Comparison of ENCODE assay signal across 8 cellular contexts in the genomic region with DNA sequence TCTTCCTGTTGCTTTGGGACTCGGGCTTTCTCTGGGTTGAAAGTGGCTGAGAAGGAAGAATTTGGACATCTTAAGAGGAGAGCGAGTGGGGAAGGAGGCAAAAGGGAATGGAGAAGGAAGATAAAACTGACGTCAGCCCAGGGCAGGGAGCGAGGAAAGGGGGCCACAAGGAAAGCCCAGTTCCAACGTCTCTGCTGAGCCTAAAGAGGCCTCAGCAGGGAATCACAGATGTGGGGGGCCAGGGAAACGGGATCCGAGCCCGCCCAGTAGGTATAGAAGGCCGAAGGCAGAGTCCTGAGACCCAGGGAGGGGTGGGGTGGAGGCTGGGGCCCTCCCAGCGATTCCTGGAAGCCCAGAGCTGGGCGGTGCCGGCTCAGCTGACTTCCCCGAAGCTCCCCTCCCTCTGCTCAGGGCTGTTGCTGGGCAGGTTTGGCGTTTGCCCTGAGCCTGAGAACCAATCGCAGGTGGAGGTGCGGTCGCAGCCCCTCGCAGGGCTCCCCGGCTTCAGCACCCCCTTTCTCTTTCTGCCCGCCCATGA. TPM values are rescaled to one million over a fixed set of nuclear protein-coding genes. Genes with fewer than 3 reads are reported as not detected.
DNase-seq lines count a peak whose midpoint lies in the region; ATAC-seq, FAIRE-seq and TF ChIP-seq lines count a peak whose summit lies in the region.

No MANE protein-coding gene starts in this region.

- H3K4me3 Mint-ChIP-seq in Calu3 (ENCODE audit: low read depth, unreplicated experiment), result peak overlapping the region; percentile 75

- peak; percentile 24 to 43 for TF ChIP-seq POLR2A in tibial nerve (IDR thresholded peaks at IDR 0.05)

- H3K9me3 ChIP-seq in SU-DHL-6 (ENCODE audit: insufficient read depth, low read length) (no peaks in the 10 kb centered on the region), pancreas (no peaks in the 10 kb centered on the region), tibial nerve (no peaks in the 10 kb centered on the region)

- no peaks in the 10 kb centered on the region for H3K27me3 Mint-ChIP-seq in Calu3 (ENCODE audit: unreplicated experiment)

- H3K36me3 ChIP-seq in SU-DHL-6 (ENCODE audit: low read length) (no peaks in the 10 kb centered on the region), pancreas (no peaks in the 10 kb centered on the region), tibial nerve (peaks cover 0 to 11% (median 0%) of the 10 kb centered on the region in 3 donors)

- no peaks in the 10 kb centered on the region for H3K9me3 Mint-ChIP-seq in Calu3 (ENCODE audit: low read depth, unreplicated experiment)

- H3F3A ChIP-seq in SU-DHL-6 (ENCODE audit: insufficient read depth), result peaks cover 61% of the 10 kb centered on the region

- TSS peak; percentile 94 for BruUV-seq in Calu3 (replicated peaks; lab: Mats Ljungman, UMichigan)

- peak; percentile 92 to 98 for TF ChIP-seq EP300 in tibial nerve (IDR thresholded peaks at IDR 0.05)

- peak overlapping the region; percentile 69 for H2AFZ ChIP-seq in SU-DHL-6 (ENCODE audit: low read depth, low read length, severe bottlenecking)

- H3K4me3 ChIP-seq in SU-DHL-6 (ENCODE audit: insufficient read depth, low read length, poor library complexity, severe bottlenecking) (peak overlapping the region; percentile 56), pancreas (peak overlapping the region; percentile 14 to 51 (median 30)), tibial nerve (peak overlapping the region; percentile 41 to 57 (median 52))

- peak overlapping the region; percentile 70 for H3K9ac ChIP-seq in SU-DHL-6 (ENCODE audit: low read length)

- H3K27ac ChIP-seq in SU-DHL-6 (ENCODE audit: low read depth, low read length) (peak overlapping the region; percentile 99), pancreas (peak overlapping the region; percentile 96 to 100 (median 99)), tibial nerve (peak overlapping the region; percentile 97 to 100 (median 99))

- H3K4me1 ChIP-seq in pancreas (peaks cover 54 to 59% (median 58%) of the 10 kb centered on the region in 3 donors), tibial nerve (peaks cover 11 to 88% (median 74%) of the 10 kb centered on the region in 4 donors)

- peak overlapping the region; percentile 97 for H3K4me2 ChIP-seq in SU-DHL-6 (ENCODE audit: low read depth, low read length, poor library complexity, severe bottlenecking)

- peaks cover 15% of the 10 kb centered on the region; the same call in 1 of the 2 replicates for H3K79me2 ChIP-seq in SU-DHL-6 (ENCODE audit: insufficient read depth, low read length)

- H3K4me1 Mint-ChIP-seq in Calu3 (ENCODE audit: low read depth, unreplicated experiment), result peaks cover 50% of the 10 kb centered on the region

- no peak for FAIRE-seq in pancreas (lab: Jason Lieb, UNC)

- DNase-seq in Calu3 (peak; percentile 95), LoVo (ENCODE audit: low spot score) (peak; percentile 93), Right ventricle myocardium superior (peak; percentile 97), pancreas (peak; percentile 93 to 97 (median 96)), tibial nerve (ENCODE audit: low spot score in 2 of 2) (peak; percentile 86 to 88)
- peak; percentile 74 for DNase-seq in activated naive CD8-positive, alpha-beta T cell treated with anti-CD3 and anti-CD28 coated beads, Interleukin-2, amount 50 U/mL, for 16 hours (ENCODE audit: low read depth, low spot score)

- intact Hi-C loops in Calu3 (cut with micrococcal nuclease; ENCODE audit: unreplicated experiment) (loop anchor here (1.0 to 10.0 kb wide), 6 partner anchors 15 to 415 kb away; partner anchors contain the start of gene GOLPH3L), Right ventricle myocardium superior (cut with DNase I) (loop anchor here (2.0 to 5.0 kb wide), 2 partner anchors 59 to 365 kb away; partner anchors contain the start of gene SETDB1), pancreas (cut with DNase I) (loop anchor here in 1 of 3 donors (5.0 kb wide), 1 partner anchor 60 kb away; no protein-coding TSS in a partner anchor)

- peaks cover 79% of the 10 kb centered on the region for H3K36me3 Mint-ChIP-seq in Calu3 (ENCODE audit: insufficient read depth, unreplicated experiment)

- CTCF ChIA-PET in Calu3 (lab: Charles Lee), result interaction anchor here (0.6 to 3.9 kb wide), 8 partner anchors 18 to 251 kb away, joined by 3 to 24 read pairs (median 4); partner anchors contain the start of genes ENSA, FALEC and MCL1

- WGBS in pancreas, 2 donors, result 1% methylated on average over 13 to 20 of the region's 20 CpGs
- 0% methylated on average over 13 to 20 of the region's 20 CpGs for WGBS in tibial nerve, 2 donors

- H3K27me3 ChIP-seq in SU-DHL-6 (ENCODE audit: low read length) (no peaks in the 10 kb centered on the region), pancreas (no peaks in the 10 kb centered on the region), tibial nerve (no peaks in the 10 kb centered on the region)

- ATAC-seq in GM21515 (IDR thresholded peaks at IDR 0.05; ENCODE audit: unreplicated experiment) (peak; percentile 41), Right ventricle myocardium superior (ENCODE audit: poor library complexity) (peak; percentile 87), pancreas (peak; percentile 76 to 87 (median 79))

- no peaks in the 10 kb centered on the region for H3K9me2 ChIP-seq in SU-DHL-6 (replicated peaks; ENCODE audit: insufficient read depth, low read length)

- no peaks in the 10 kb centered on the region for H4K20me1 ChIP-seq in SU-DHL-6 (ENCODE audit: low read depth, low read length)

- TF ChIP-seq CTCF in Calu3 (IDR thresholded peaks at IDR 0.05; ENCODE audit: unreplicated experiment), result no peak
- TF ChIP-seq CTCF in SU-DHL-6 (IDR thresholded peaks at IDR 0.05; ENCODE audit: insufficient read depth, low read length, poor library complexity, severe bottlenecking), result no peak
- no peak for TF ChIP-seq CTCF in pancreas (IDR thresholded peaks at IDR 0.05)
- TF ChIP-seq CTCF in tibial nerve (IDR thresholded peaks at IDR 0.05), result peak in 1 of 5 experiments; percentile 2

- H3K27ac Mint-ChIP-seq in Calu3 (ENCODE audit: unreplicated experiment), result peak overlapping the region; percentile 95

RNA-seq across cellular contexts. Expression of gene ADAMTSL4, which starts 12.7 kb away (rescaled TPM):
- total RNA-seq in Calu3 (2022) (1.9 and 2.7 TPM in 2 replicates), Right ventricle myocardium superior (64.4 TPM), pancreas (1 to 10 TPM; 1.3 to 6.2 (median 3.0) TPM), tibial nerve (100 to 1,000 TPM in 2 of 4 donors, 10 to 100 TPM in 2; 54.4 to 132 (median 93.2) TPM)
- 1 to 10 TPM; 3.5 to 8.0 TPM for polyA plus RNA-seq in pancreas

RNA-seq across cellular contexts. Expression of gene MCL1, which starts 17.5 kb away (rescaled TPM):
- 261 and 262 TPM in 2 replicates for total RNA-seq in Calu3 (2022)
- 85.9 TPM for total RNA-seq in Right ventricle myocardium superior
- 100 to 1,000 TPM in 3 of 6 donors, 10 to 100 TPM in 3; 91.6 to 163 (median 108) TPM for total RNA-seq in pancreas
- 10 to 100 TPM; 69.2 to 95.7 TPM for polyA plus RNA-seq in pancreas
- 100 to 1,000 TPM; 235 to 306 (median 258) TPM for total RNA-seq in tibial nerve

RNA-seq across cellular contexts. Expression of gene FALEC, which starts 46.3 kb away (rescaled TPM):
- total RNA-seq in Calu3 (2022), result 0.71 TPM in 1 of 2 replicates, not detected in the other
- not detected for total RNA-seq in Right ventricle myocardium superior
- total RNA-seq in pancreas, result not detected
- not detected for polyA plus RNA-seq in pancreas
- total RNA-seq in tibial nerve, result not detected

RNA-seq across cellular contexts. Expression of gene ECM1, which starts 54.0 kb away (rescaled TPM):
- total RNA-seq in Calu3 (2022) (1.6 and 2.8 TPM in 2 replicates), Right ventricle myocardium superior (16.7 TPM), pancreas (1 to 10 TPM in 4 of 6 donors, under 1 TPM in 2; 0.63 to 5.6 (median 1.8) TPM), tibial nerve (10 to 100 TPM; 10.1 to 32.2 (median 15.0) TPM)
- polyA plus RNA-seq in pancreas, result 1 to 10 TPM; 2.6 to 6.1 TPM

Comparison
In these comparisons a context has a peak if more than half of its experiments do, and no peak if none do; other contexts are left out.
1. Peak in every context shown above with its lines: DNase-seq, ATAC-seq, H3K4me3 ChIP-seq and H3K27ac ChIP-seq.